Comparison of ENCODE assay signal across 33 cellular contexts in genomic region chr15:32003558-32003957, GRCh38. TPM values are rescaled to one million over a fixed set of nuclear protein-coding genes. Genes with fewer than 3 reads are reported as not detected.
"Had no signal": no experiment of that assay in that cellular context is flagged by ENCODE, and none has a peak within 500 bp of the region (broad histone marks: within the 10 kb centered on the region; RNA-seq: fewer than 3 reads in every experiment).

No MANE protein-coding gene starts in this region.

- DNase-seq: activated CD4-positive, alpha-beta memory T cell treated with anti-CD3 and anti-CD28 coated beads, Interleukin-2, amount 10 ng/mL, durations not matched to agents 7 days and 5 days; activated CD4-positive, alpha-beta T cell treated with anti-CD3 and anti-CD28 coated beads for 1 hour; activated CD4-positive, alpha-beta T cell treated with anti-CD3 and anti-CD28 coated beads for 48 hours; activated CD4-positive, CD25-positive, alpha-beta regulatory T cell; activated effector memory CD4-positive, alpha-beta T cell treated with anti-CD3 and anti-CD28 coated beads, Interleukin-2, amount 50 U/mL, for 16 hours; activated naive CD4-positive, alpha-beta T cell; activated naive CD4-positive, alpha-beta T cell treated with anti-CD3 and anti-CD28 coated beads, Interleukin-2, amount 50 U/mL, for 16 hours; activated naive CD8-positive, alpha-beta T cell treated with anti-CD3 and anti-CD28 coated beads for 36 hours; activated T-cell treated with anti-CD3 and anti-CD28 coated beads, Interleukin-2, amount 50 U/mL, for 1 hour; activated T-cell treated with anti-CD3 and anti-CD28 coated beads, Interleukin-2, amount 50 U/mL, for 72 hours; amniotic stem cell; aorta; brain microvascular endothelial cell; central memory CD4-positive, alpha-beta T cell; Karpas-422; NCI-H1048; NCI-H1105 treated with DMSO at 0.1 percent for 48 hours; NCI-H1436; NCI-H1694; NCI-H1930; NCI-H2081 treated with DMSO at 0.1 percent for 48 hours; NCI-H226; NCI-H524 treated with DMSO at 0.1 percent for 48 hours; SHP77; SJCRH30; T-cell; T-helper 17 cell; T-helper 9 cell had no signal

- H3K27me3 ChIP-seq: brain microvascular endothelial cell, SJCRH30 had no signal

- H3K27ac Mint-ChIP-seq: activated CD4-positive, alpha-beta memory T cell treated with anti-CD3 and anti-CD28 coated beads, Interleukin-2, amount 10 ng/mL, durations not matched to agents 7 days and 5 days; activated naive CD8-positive, alpha-beta T cell treated with anti-CD3 and anti-CD28 coated beads for 36 hours; activated T-cell treated with anti-CD3 and anti-CD28 coated beads, Interleukin-2, amount 50 U/mL, for 72 hours; activated T-helper 17 cell treated with anti-CD3 and anti-CD28 coated beads, Interleukin-2, amount 50 U/mL, for 72 hours; T-cell; T-helper 17 cell had no signal

- H3K36me3 ChIP-seq: brain microvascular endothelial cell, SJCRH30 had no signal

- H3K9me3 Mint-ChIP-seq: activated CD4-positive, alpha-beta memory T cell treated with anti-CD3 and anti-CD28 coated beads, Interleukin-2, amount 10 ng/mL, durations not matched to agents 7 days and 5 days; activated naive CD8-positive, alpha-beta T cell treated with anti-CD3 and anti-CD28 coated beads for 36 hours; activated T-cell treated with anti-CD3 and anti-CD28 coated beads, Interleukin-2, amount 50 U/mL, for 72 hours; activated T-helper 17 cell treated with anti-CD3 and anti-CD28 coated beads, Interleukin-2, amount 50 U/mL, for 72 hours; T-cell had no signal

- H3K4me3 Mint-ChIP-seq: activated CD4-positive, alpha-beta memory T cell treated with anti-CD3 and anti-CD28 coated beads, Interleukin-2, amount 10 ng/mL, durations not matched to agents 7 days and 5 days; activated naive CD8-positive, alpha-beta T cell treated with anti-CD3 and anti-CD28 coated beads for 36 hours; activated T-cell treated with anti-CD3 and anti-CD28 coated beads, Interleukin-2, amount 50 U/mL, for 72 hours; activated T-helper 17 cell treated with anti-CD3 and anti-CD28 coated beads, Interleukin-2, amount 50 U/mL, for 72 hours; T-cell; T-helper 17 cell had no signal

- H3K4me3 ChIP-seq: SJCRH30 had no signal

- H3K4me1 Mint-ChIP-seq: activated CD4-positive, alpha-beta memory T cell treated with anti-CD3 and anti-CD28 coated beads, Interleukin-2, amount 10 ng/mL, durations not matched to agents 7 days and 5 days; activated naive CD8-positive, alpha-beta T cell treated with anti-CD3 and anti-CD28 coated beads for 36 hours; activated T-helper 17 cell treated with anti-CD3 and anti-CD28 coated beads, Interleukin-2, amount 50 U/mL, for 72 hours; T-cell; T-helper 17 cell had no signal

- ATAC-seq: activated T-cell treated with anti-CD3 and anti-CD28 coated beads, Interleukin-2, amount 50 U/mL, for 72 hours; activated T-helper 17 cell treated with anti-CD3 and anti-CD28 coated beads, Interleukin-2, amount 50 U/mL, for 72 hours; Panc1; SK-N-SH treated with all-trans-retinoic acid at 6 μM for 48 hours; T-cell; T-helper 17 cell had no signal

- H3K27ac ChIP-seq: brain microvascular endothelial cell, SJCRH30, VCaP had no signal

- H3K36me3 Mint-ChIP-seq: activated naive CD8-positive, alpha-beta T cell treated with anti-CD3 and anti-CD28 coated beads for 36 hours; T-cell had no signal

- H3K9me3 ChIP-seq: SJCRH30 had no signal

- H3K4me1 ChIP-seq: SJCRH30 had no signal

RNA-seq across cellular contexts. Expression of gene CHRNA7, which starts 26.8 kb away (rescaled TPM):
- total RNA-seq: activated CD4-positive, alpha-beta memory T cell treated with anti-CD3 and anti-CD28 coated beads, Interleukin-2, amount 10 ng/mL, durations not matched to agents 7 days and 5 days; activated T-helper 17 cell treated with anti-CD3 and anti-CD28 coated beads, Interleukin-2, amount 50 U/mL, for 72 hours; RPMI7951 had no signal
